In the genomic region with DNA sequence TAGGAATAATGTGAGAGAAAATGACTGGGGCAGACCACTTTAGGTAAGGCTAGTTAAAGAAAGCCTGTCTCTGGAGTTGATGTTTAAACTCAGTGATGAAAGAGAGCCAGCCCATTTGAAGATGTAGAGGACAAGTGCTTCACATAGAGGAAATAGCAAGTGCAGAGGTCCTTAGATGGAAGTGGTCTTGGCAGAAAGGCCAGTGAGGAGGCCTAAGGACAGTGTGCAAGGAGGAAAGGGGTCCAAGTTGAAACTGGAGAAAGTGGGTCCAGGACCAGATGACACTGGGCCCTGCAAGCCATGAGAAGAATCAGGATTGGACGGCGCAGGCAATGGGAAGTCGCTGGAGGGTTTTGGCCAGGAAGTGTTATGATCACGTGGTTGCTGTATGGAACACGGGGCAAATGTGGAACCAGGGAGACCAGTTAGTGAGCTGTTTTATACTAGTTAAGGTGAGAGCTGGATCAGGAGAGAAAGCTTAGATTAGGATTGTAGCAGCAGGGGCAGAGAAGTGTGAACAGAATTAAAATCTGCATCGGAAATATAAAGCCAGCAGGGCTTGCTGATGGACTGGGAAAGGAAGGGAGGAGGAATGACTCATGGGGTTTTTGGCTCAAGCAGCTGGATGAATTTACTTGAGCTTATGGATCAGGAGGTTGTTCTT, we compare ENCODE assay signal across 8 cellular contexts. TPM values are rescaled to one million over a fixed set of nuclear protein-coding genes. Genes with fewer than 3 reads are reported as not detected.
DNase-seq lines count a peak whose midpoint lies in the region; ATAC-seq and TF ChIP-seq lines count a peak whose summit lies in the region.

No MANE protein-coding gene starts in this region.

- peaks cover 43% of the 10 kb centered on the region for H3K4me1 Mint-ChIP-seq in activated CD8-positive, alpha-beta memory T cell treated with anti-CD3 and anti-CD28 coated beads, Interleukin-2, amount 10 ng/mL, durations not matched to agents 7 days and 5 days

- intact Hi-C loops in colonic mucosa (cut with DNase I) = loop anchor here (2.0 kb wide), 1 partner anchor 35 kb away; no protein-coding TSS in a partner anchor

- no peaks in the 10 kb centered on the region for H3K27me3 ChIP-seq in colonic mucosa
- no peaks in the 10 kb centered on the region for H3K27me3 ChIP-seq in mucosa of stomach (ENCODE audit: control insufficient read depth, insufficient read depth, low read length)

- no peaks in the 10 kb centered on the region for H3K9me3 ChIP-seq in colonic mucosa
- H3K9me3 ChIP-seq in mucosa of stomach (ENCODE audit: control insufficient read depth, low read length) = no peaks in the 10 kb centered on the region

- peaks cover 7% of the 10 kb centered on the region for H3K36me3 Mint-ChIP-seq in activated CD8-positive, alpha-beta memory T cell treated with anti-CD3 and anti-CD28 coated beads, Interleukin-2, amount 10 ng/mL, durations not matched to agents 7 days and 5 days

- ATAC-seq in activated CD8-positive, alpha-beta memory T cell treated with anti-CD3 and anti-CD28 coated beads, Interleukin-2, amount 10 ng/mL, durations not matched to agents 7 days and 5 days = no peak

- H3K9me3 Mint-ChIP-seq in activated CD8-positive, alpha-beta memory T cell treated with anti-CD3 and anti-CD28 coated beads, Interleukin-2, amount 10 ng/mL, durations not matched to agents 7 days and 5 days (ENCODE audit: low read depth) = no peaks in the 10 kb centered on the region

- H3K4me1 ChIP-seq in colonic mucosa (no peaks in the 10 kb centered on the region), mucosa of stomach (ENCODE audit: control insufficient read depth, insufficient read depth, low read length) (peaks cover 20% of the 10 kb centered on the region)

- H3K4me3 ChIP-seq in colonic mucosa = no peak overlapping the region
- peak overlapping the region; percentile 45 for H3K4me3 ChIP-seq in mucosa of stomach (ENCODE audit: low read length)

- H3K9ac ChIP-seq in colonic mucosa (ENCODE audit: low read depth in 2 of 2, low read length in 2 of 2) = no peak overlapping the region
- peak overlapping the region; percentile 14 for H3K9ac ChIP-seq in mucosa of stomach (ENCODE audit: low read length)

- peak overlapping the region; percentile 61 for H3K27ac Mint-ChIP-seq in activated CD8-positive, alpha-beta memory T cell treated with anti-CD3 and anti-CD28 coated beads, Interleukin-2, amount 10 ng/mL, durations not matched to agents 7 days and 5 days

- H3K27ac ChIP-seq in colonic mucosa = no peak overlapping the region

- no peak overlapping the region for H3K4me3 Mint-ChIP-seq in activated CD8-positive, alpha-beta memory T cell treated with anti-CD3 and anti-CD28 coated beads, Interleukin-2, amount 10 ng/mL, durations not matched to agents 7 days and 5 days

- H3K36me3 ChIP-seq in colonic mucosa (no peaks in the 10 kb centered on the region), mucosa of stomach (ENCODE audit: control insufficient read depth, insufficient read depth, low read length) (no peaks in the 10 kb centered on the region)

- TF ChIP-seq CTCF in colonic mucosa (IDR thresholded peaks at IDR 0.05) = no peak

- CTCF ChIA-PET in activated CD8-positive, alpha-beta memory T cell treated with anti-CD3 and anti-CD28 coated beads, Interleukin-2, amount 10 ng/mL, durations not matched to agents 7 days and 5 days (lab: Charles Lee) = interaction anchor here (0.5 to 4.2 kb wide), 7 partner anchors 9 to 128 kb away, joined by 3 to 58 read pairs (median 3); a partner anchor contains a TSS

- H3K27me3 Mint-ChIP-seq in activated CD8-positive, alpha-beta memory T cell treated with anti-CD3 and anti-CD28 coated beads, Interleukin-2, amount 10 ng/mL, durations not matched to agents 7 days and 5 days = no peaks in the 10 kb centered on the region

- no peak for DNase-seq in activated CD8-positive, alpha-beta memory T cell treated with anti-CD3 and anti-CD28 coated beads, Interleukin-2, amount 10 ng/mL, durations not matched to agents 7 days and 5 days
- DNase-seq in activated CD8-positive, alpha-beta memory T cell treated with anti-CD3 and anti-CD28 coated beads for 24 hours = no peak
- peak; percentile 82 for DNase-seq in OCI-M1 (lab: John Stamatoyannopoulos, UW)
- peak; percentile 41 for DNase-seq in colonic mucosa
- DNase-seq in putamen (ENCODE audit: low spot score) = no peak
- no peak for DNase-seq in activated effector memory CD4-positive, alpha-beta T cell treated with Interleukin-2 at 50 U/mL for 16 hours
- DNase-seq in SK-N-DZ (ENCODE audit: low spot score) = no peak

RNA-seq across cellular contexts. Expression of a gene that starts 48.0 kb away (rescaled TPM):
- 1 to 10 TPM in 1 of 2 experiments, not detected in 1; 1.3 TPM for total RNA-seq in activated CD8-positive, alpha-beta memory T cell treated with anti-CD3 and anti-CD28 coated beads, Interleukin-2, amount 10 ng/mL, durations not matched to agents 7 days and 5 days
- total RNA-seq in colonic mucosa = not detected
- not detected in 2 replicates for polyA plus RNA-seq in SK-N-DZ (2014; cell fraction: cytosol; rRNA removed)
- not detected in 2 replicates for polyA plus RNA-seq in SK-N-DZ (2014; cell fraction: nucleus; rRNA removed)

Comparison
In these comparisons a context has a peak if more than half of its experiments do, and no peak if none do; other contexts are left out.
1. DNase-seq: peak in OCI-M1 (single experiment) and colonic mucosa (single experiment); none in activated CD8-positive, alpha-beta memory T cell treated with anti-CD3 and anti-CD28 coated beads, Interleukin-2, amount 10 ng/mL, durations not matched to agents 7 days and 5 days (single experiment), activated CD8-positive, alpha-beta memory T cell treated with anti-CD3 and anti-CD28 coated beads for 24 hours (single experiment), putamen (single experiment), activated effector memory CD4-positive, alpha-beta T cell treated with Interleukin-2 at 50 U/mL for 16 hours (single experiment) and SK-N-DZ (single experiment).